35 cellular contexts compared by ENCODE assay signal in genomic region chr15:100580414-100580813, GRCh38. TPM values are rescaled to one million over a fixed set of nuclear protein-coding genes. Genes with fewer than 3 reads are reported as not detected.
DNase-seq lines count a peak whose midpoint lies in the region; ATAC-seq and TF ChIP-seq lines count a peak whose summit lies in the region.
"Had no signal": no experiment of that assay in that cellular context is flagged by ENCODE, and none has a peak within 500 bp of the region (broad histone marks: within the 10 kb centered on the region; RNA-seq: fewer than 3 reads in every experiment).

No MANE protein-coding gene starts in this region.

- CTCF ChIA-PET in CD8-positive, alpha-beta memory T cell (lab: Charles Lee), result no interaction called here
- CTCF ChIA-PET in activated CD8-positive, alpha-beta T cell treated with anti-CD3 and anti-CD28 coated beads for 36 hours (lab: Charles Lee), result no interaction called here

- peaks cover 45% of the 10 kb centered on the region for H3K36me3 Mint-ChIP-seq in activated T-cell treated with anti-CD3 and anti-CD28 coated beads, Interleukin-2, amount 50 U/mL, for 4 hours (ENCODE audit: insufficient read depth)
- peaks cover 5 to 47% (median 6%) of the 10 kb centered on the region in 3 donors for H3K36me3 Mint-ChIP-seq in CD8-positive, alpha-beta memory T cell
- peaks cover 58% of the 10 kb centered on the region for H3K36me3 Mint-ChIP-seq in activated CD8-positive, alpha-beta T cell treated with anti-CD3 and anti-CD28 coated beads for 36 hours (ENCODE audit: low read depth)

- H3K4me1 Mint-ChIP-seq in activated T-cell treated with anti-CD3 and anti-CD28 coated beads, Interleukin-2, amount 50 U/mL, for 4 hours (ENCODE audit: low read depth), result peaks cover 53% of the 10 kb centered on the region
- peaks cover 49 to 69% (median 66%) of the 10 kb centered on the region in 3 donors for H3K4me1 Mint-ChIP-seq in CD8-positive, alpha-beta memory T cell
- peaks cover 44% of the 10 kb centered on the region for H3K4me1 Mint-ChIP-seq in activated CD8-positive, alpha-beta T cell treated with anti-CD3 and anti-CD28 coated beads for 36 hours (ENCODE audit: low read depth)

- no peak for DNase-seq in activated T-cell treated with anti-CD3 and anti-CD28 coated beads, Interleukin-2, amount 50 U/mL, for 4 hours
- DNase-seq in activated T-cell treated with anti-CD3 and anti-CD28 coated beads for 4 hours, result no peak
- DNase-seq in CD8-positive, alpha-beta memory T cell, result no peak
- no peak for DNase-seq in activated CD8-positive, alpha-beta T cell treated with anti-CD3 and anti-CD28 coated beads for 36 hours
- no peak for DNase-seq in effector memory CD4-positive, alpha-beta T cell
- DNase-seq in mucosa of descending colon, result no peak
- no peak for DNase-seq in CD1c-positive myeloid dendritic cell (ENCODE audit: extremely low spot score)
- DNase-seq: ACHN; activated CD4-positive, alpha-beta T cell treated with anti-CD3 and anti-CD28 coated beads for 48 hours; activated CD8-positive, alpha-beta memory T cell treated with anti-CD3 and anti-CD28 coated beads, Interleukin-2, amount 50 U/mL, for 48 hours; caudate nucleus; DMS79 treated with DMSO at 0.1 percent for 48 hours; effector CD8-positive, alpha-beta T cell; GDM1; HCEC 1CT; hypothalamus; left cardiac atrium; NCI-H146; NCI-H2107; NCI-H345; NCI-H69; occipital lobe; PC-9; sigmoid colon; stimulated activated CD4-positive, alpha-beta T cell treated with anti-CD3 and anti-CD28 coated beads, Interleukin-12 subunit alpha, Interleukin-12 subunit beta, amount 100 ng/mL, for 4 hours; stimulated activated CD4-positive, alpha-beta T cell treated with anti-CD3 and anti-CD28 coated beads, Interleukin-2, amount 100 ng/mL, for 48 hours had no signal

- no peak overlapping the region for H3K27ac ChIP-seq in CD8-positive, alpha-beta memory T cell (ENCODE audit: low read depth, low read length)
- H3K27ac ChIP-seq in effector memory CD4-positive, alpha-beta T cell (ENCODE audit: insufficient read depth, low read length, poor library complexity, severe bottlenecking), result peak overlapping the region; percentile 2
- H3K27ac ChIP-seq: ascending aorta, coronary artery, PC-9, sigmoid colon, SK-N-MC, tibial nerve had no signal

- no peaks in the 10 kb centered on the region for H3K27me3 ChIP-seq in CD8-positive, alpha-beta memory T cell (ENCODE audit: insufficient read depth, low read length, poor library complexity, severe bottlenecking)
- H3K27me3 ChIP-seq in effector memory CD4-positive, alpha-beta T cell (replicated peaks; ENCODE audit: control insufficient read depth, insufficient read depth, low read length, poor library complexity, severe bottlenecking), result no peaks in the 10 kb centered on the region
- H3K27me3 ChIP-seq: ascending aorta, sigmoid colon, tibial nerve had no signal

- intact Hi-C loops in activated CD8-positive, alpha-beta T cell treated with anti-CD3 and anti-CD28 coated beads for 36 hours (cut with micrococcal nuclease), result no loop called here
- intact Hi-C loops in mucosa of descending colon (cut with DNase I, micrococcal nuclease), result no loop called here

- H3K9me3 ChIP-seq in CD8-positive, alpha-beta memory T cell (ENCODE audit: low read length), result no peaks in the 10 kb centered on the region
- H3K9me3 ChIP-seq in effector memory CD4-positive, alpha-beta T cell (ENCODE audit: control insufficient read depth, low read length), result no peaks in the 10 kb centered on the region
- no peaks in the 10 kb centered on the region for H3K9me3 ChIP-seq in mucosa of descending colon
- H3K9me3 ChIP-seq: ascending aorta, sigmoid colon, tibial nerve had no signal

- TF ChIP-seq CTCF in activated CD8-positive, alpha-beta T cell treated with anti-CD3 and anti-CD28 coated beads for 36 hours (IDR thresholded peaks at IDR 0.05), result no peak
- no peak for TF ChIP-seq CTCF in mucosa of descending colon (IDR thresholded peaks at IDR 0.05)

- H3K9me3 Mint-ChIP-seq in activated T-cell treated with anti-CD3 and anti-CD28 coated beads, Interleukin-2, amount 50 U/mL, for 4 hours, result no peaks in the 10 kb centered on the region
- no peaks in the 10 kb centered on the region for H3K9me3 Mint-ChIP-seq in CD8-positive, alpha-beta memory T cell
- H3K9me3 Mint-ChIP-seq in activated CD8-positive, alpha-beta T cell treated with anti-CD3 and anti-CD28 coated beads for 36 hours, result no peaks in the 10 kb centered on the region

- H3K36me3 ChIP-seq in CD8-positive, alpha-beta memory T cell (ENCODE audit: insufficient read depth, low read length), result no peaks in the 10 kb centered on the region
- no peaks in the 10 kb centered on the region for H3K36me3 ChIP-seq in effector memory CD4-positive, alpha-beta T cell (ENCODE audit: control insufficient read depth, insufficient read depth, low read length)
- no peaks in the 10 kb centered on the region for H3K36me3 ChIP-seq in mucosa of descending colon (ENCODE audit: low read depth)
- H3K36me3 ChIP-seq: ascending aorta, sigmoid colon had no signal

- peaks cover 20% of the 10 kb centered on the region for H3K4me1 ChIP-seq in CD8-positive, alpha-beta memory T cell (ENCODE audit: insufficient read depth, low read length)
- H3K4me1 ChIP-seq in effector memory CD4-positive, alpha-beta T cell (ENCODE audit: control insufficient read depth, insufficient read depth, low read length, poor library complexity, severe bottlenecking), result no peaks in the 10 kb centered on the region
- no peaks in the 10 kb centered on the region for H3K4me1 ChIP-seq in mucosa of descending colon (ENCODE audit: low read depth)
- H3K4me1 ChIP-seq: ascending aorta had no signal

- POLR2A ChIA-PET in CD8-positive, alpha-beta memory T cell (lab: Charles Lee), result no interaction called here
- POLR2A ChIA-PET in activated CD8-positive, alpha-beta T cell treated with anti-CD3 and anti-CD28 coated beads for 36 hours (lab: Charles Lee), result no interaction called here

- ATAC-seq in activated T-cell treated with anti-CD3 and anti-CD28 coated beads, Interleukin-2, amount 50 U/mL, for 4 hours, result peak in 1 of 2 donors; percentile 23
- peak; percentile 37 for ATAC-seq in activated CD8-positive, alpha-beta T cell treated with anti-CD3 and anti-CD28 coated beads for 36 hours
- no peak for ATAC-seq in mucosa of descending colon
- ATAC-seq: left cardiac atrium; natural killer cell treated with Interleukin-12 subunit alpha and Interleukin-12 subunit beta and Interleukin-15 and Interleukin-18, amount 100 ng/mL, for 72 hours had no signal

- H3K4me3 Mint-ChIP-seq in activated T-cell treated with anti-CD3 and anti-CD28 coated beads, Interleukin-2, amount 50 U/mL, for 4 hours, result peak overlapping the region; percentile 19
- H3K4me3 Mint-ChIP-seq in CD8-positive, alpha-beta memory T cell, result no peak overlapping the region
- peak overlapping the region; percentile 15 for H3K4me3 Mint-ChIP-seq in activated CD8-positive, alpha-beta T cell treated with anti-CD3 and anti-CD28 coated beads for 36 hours
- H3K4me3 Mint-ChIP-seq: natural killer cell treated with Interleukin-12 subunit alpha and Interleukin-12 subunit beta and Interleukin-15 and Interleukin-18, amount 100 ng/mL, for 72 hours had no signal

- peak overlapping the region in 7 of 8 donors; percentile 47 to 82 (median 74) for H3K27ac Mint-ChIP-seq in CD8-positive, alpha-beta memory T cell
- H3K27ac Mint-ChIP-seq in activated CD8-positive, alpha-beta T cell treated with anti-CD3 and anti-CD28 coated beads for 36 hours, result peak overlapping the region; percentile 85
- H3K27ac Mint-ChIP-seq: natural killer cell treated with Interleukin-12 subunit alpha and Interleukin-12 subunit beta and Interleukin-15 and Interleukin-18, amount 100 ng/mL, for 72 hours had no signal

- H3K27me3 Mint-ChIP-seq in activated T-cell treated with anti-CD3 and anti-CD28 coated beads, Interleukin-2, amount 50 U/mL, for 4 hours (ENCODE audit: low read depth), result no peaks in the 10 kb centered on the region
- H3K27me3 Mint-ChIP-seq in CD8-positive, alpha-beta memory T cell, result no peaks in the 10 kb centered on the region
- H3K27me3 Mint-ChIP-seq in activated CD8-positive, alpha-beta T cell treated with anti-CD3 and anti-CD28 coated beads for 36 hours, result no peaks in the 10 kb centered on the region
- H3K27me3 Mint-ChIP-seq: natural killer cell treated with Interleukin-12 subunit alpha and Interleukin-12 subunit beta and Interleukin-15 and Interleukin-18, amount 100 ng/mL, for 72 hours had no signal

- H3K4me3 ChIP-seq in CD8-positive, alpha-beta memory T cell (ENCODE audit: low read length), result no peak overlapping the region
- no peak overlapping the region for H3K4me3 ChIP-seq in effector memory CD4-positive, alpha-beta T cell (ENCODE audit: insufficient read depth, low read depth, low read length, poor library complexity, severe bottlenecking)
- no peak overlapping the region for H3K4me3 ChIP-seq in mucosa of descending colon
- H3K4me3 ChIP-seq: ascending aorta, coronary artery, lung, PC-9, sigmoid colon, SK-N-MC, tibial nerve had no signal

RNA-seq across cellular contexts. Expression of gene LINS1, which starts 21.6 kb away (rescaled TPM):
- 10 to 100 TPM; 47.9 to 56.7 (median 51.9) TPM for total RNA-seq in activated T-cell treated with anti-CD3 and anti-CD28 coated beads, Interleukin-2, amount 50 U/mL, for 4 hours
- total RNA-seq in CD8-positive, alpha-beta memory T cell, result 10 to 100 TPM; 29.6 to 31.0 TPM
- polyA plus RNA-seq in CD8-positive, alpha-beta memory T cell, result 46.1 TPM
- total RNA-seq in activated CD8-positive, alpha-beta T cell treated with anti-CD3 and anti-CD28 coated beads for 36 hours, result 10 to 100 TPM; 28.7 to 29.4 TPM
- 10 to 100 TPM; 18.6 to 32.0 (median 24.2) TPM for total RNA-seq in mucosa of descending colon

RNA-seq across cellular contexts. Expression of gene ASB7, which starts 22.0 kb away (rescaled TPM):
- 10 to 100 TPM; 12.1 to 16.0 (median 15.5) TPM for total RNA-seq in activated T-cell treated with anti-CD3 and anti-CD28 coated beads, Interleukin-2, amount 50 U/mL, for 4 hours
- total RNA-seq in CD8-positive, alpha-beta memory T cell, result 10 to 100 TPM; 14.9 to 16.0 TPM
- polyA plus RNA-seq in CD8-positive, alpha-beta memory T cell, result 11.2 TPM
- 10 to 100 TPM; 15.7 to 18.4 TPM for total RNA-seq in activated CD8-positive, alpha-beta T cell treated with anti-CD3 and anti-CD28 coated beads for 36 hours
- 10 to 100 TPM; 20.1 to 23.5 (median 22.2) TPM for total RNA-seq in mucosa of descending colon

RNA-seq across cellular contexts. Expression of gene CERS3, which starts 51.7 kb away (rescaled TPM):
- total RNA-seq in activated T-cell treated with anti-CD3 and anti-CD28 coated beads, Interleukin-2, amount 50 U/mL, for 4 hours, result under 1 TPM; 0.16 to 0.45 (median 0.18) TPM
- total RNA-seq in CD8-positive, alpha-beta memory T cell, result under 1 TPM; 0.16 to 0.24 TPM
- polyA plus RNA-seq in CD8-positive, alpha-beta memory T cell, result not detected
- not detected for total RNA-seq in activated CD8-positive, alpha-beta T cell treated with anti-CD3 and anti-CD28 coated beads for 36 hours
- under 1 TPM in 1 of 3 donors, not detected in 2; 0.22 TPM for total RNA-seq in mucosa of descending colon
- total RNA-seq: ascending aorta, epithelial cell of proximal tubule, PC-9, pulmonary artery endothelial cell had no signal
- polyA plus RNA-seq: BJ had no signal

Comparison
In these comparisons a context has a peak if more than half of its experiments do, and no peak if none do; other contexts are left out.
1. H3K4me3 Mint-ChIP-seq: peak in activated T-cell treated with anti-CD3 and anti-CD28 coated beads, Interleukin-2, amount 50 U/mL, for 4 hours (single experiment) and activated CD8-positive, alpha-beta T cell treated with anti-CD3 and anti-CD28 coated beads for 36 hours (single experiment); none in CD8-positive, alpha-beta memory T cell (0 of 7).